8 cellular contexts compared by ENCODE assay signal in genomic region chr22:49669999-49670609, GRCh38.
A peak's percentile ranks its signal among the peaks of the same experiment; 100 is the strongest.
DNase-seq lines count a peak whose midpoint lies in the region; ATAC-seq, FAIRE-seq and TF ChIP-seq lines count a peak whose summit lies in the region.
"Not testable (repeated sequence)": the region's sequence is repeated elsewhere in the genome, so short reads cannot be mapped to it uniquely, and the experiment has no call there.

No MANE protein-coding gene starts in this region.

- TF ChIP-seq CTCF in A549 (IDR thresholded peaks at IDR 0.05); neural cell (IDR thresholded peaks at IDR 0.05; ENCODE audit: poor library complexity, severe bottlenecking): not testable (repeated sequence)

- H3K27ac ChIP-seq in A549, result 0 out of 6 replicates have a peak overlapping the region, but pooled peaks of 1 of the 2 experiments have one; percentile 26
- H3K27ac ChIP-seq in HUES48 (ENCODE audit: low read depth, low read length); ectodermal cell (ENCODE audit: insufficient read depth, low read depth, low read length, poor library complexity, severe bottlenecking); iPS-18a (ENCODE audit: low read length); neural cell (ENCODE audit: low read length): not testable (repeated sequence)

- not testable (repeated sequence) for H3K36me3 ChIP-seq in HUES48 (ENCODE audit: control insufficient read depth, insufficient read depth, low read length); ectodermal cell (ENCODE audit: control insufficient read depth, insufficient read depth, low read length); iPS-18a (ENCODE audit: control insufficient read depth, low read depth, low read length); neural cell (ENCODE audit: insufficient read depth, low read length)

- TF ChIP-seq EP300 in A549 (IDR thresholded peaks at IDR 0.05); neural cell (conservative IDR thresholded peaks at IDR 0.05; ENCODE audit: poor library complexity, severe bottlenecking): not testable (repeated sequence)

- H4K20me1 ChIP-seq in neural cell (ENCODE audit: insufficient read depth), result not testable (repeated sequence)

- TF ChIP-seq POLR2A in A549 (IDR thresholded peaks at IDR 0.05; ENCODE audit: low read length), result not testable (repeated sequence)

- H3K4me3 ChIP-seq in A549 (peak overlapping the region; percentile 28; the same call in 2 of the 3 replicates), HUES48 (ENCODE audit: low read depth, low read length) (peak overlapping the region; percentile 52), ectodermal cell (ENCODE audit: insufficient read depth, low read depth, low read length) (peak overlapping the region; percentile 30), iPS-18a (ENCODE audit: low read length) (peak overlapping the region; percentile 31), neural cell (ENCODE audit: low read length) (peak overlapping the region; percentile 49)

- H3K9me3 Mint-ChIP-seq in T-helper 1 cell treated with Interleukin-12 subunit alpha and Interleukin-12 subunit beta and Interleukin-4 antibody, amounts not matched to agents 30 μg/mL and 1 μg/mL, for 36 hours; activated T-helper 17 cell treated with anti-CD3 and anti-CD28 coated beads, Interleukin-2, amount 50 U/mL, for 72 hours: not testable (repeated sequence)

- H3K9me3 ChIP-seq in A549; HUES48 (ENCODE audit: control insufficient read depth, insufficient read depth, low read length); ectodermal cell (ENCODE audit: control insufficient read depth, low read length); iPS-18a (ENCODE audit: control insufficient read depth, low read depth, low read length); neural cell (ENCODE audit: low read length): not testable (repeated sequence)

- not testable (repeated sequence) for H3K36me3 Mint-ChIP-seq in T-helper 1 cell treated with Interleukin-12 subunit alpha and Interleukin-12 subunit beta and Interleukin-4 antibody, amounts not matched to agents 30 μg/mL and 1 μg/mL, for 36 hours (ENCODE audit: low read depth); activated T-helper 17 cell treated with anti-CD3 and anti-CD28 coated beads, Interleukin-2, amount 50 U/mL, for 72 hours (ENCODE audit: low read depth)

- DNase-seq in A549 (ENCODE audit: low read depth in 1 of 2, low spot score in 1 of 2), result peak in 1 of 2 experiments; percentile 16
- peak in 5 of 6 experiments; percentile 14 to 60 (median 42) for DNase-seq in stimulated activated naive CD4-positive, alpha-beta T cell (lab: John Stamatoyannopoulos, UW)

- H3K4me2 ChIP-seq in A549, result peak overlapping the region; percentile 59
- not testable (repeated sequence) for H3K4me2 ChIP-seq in neural cell (ENCODE audit: low read length)

- not testable (repeated sequence) for H3K27ac Mint-ChIP-seq in T-helper 1 cell treated with Interleukin-12 subunit alpha and Interleukin-12 subunit beta and Interleukin-4 antibody, amounts not matched to agents 30 μg/mL and 1 μg/mL, for 36 hours; activated T-helper 17 cell treated with anti-CD3 and anti-CD28 coated beads, Interleukin-2, amount 50 U/mL, for 72 hours

- peaks cover 49% of the 10 kb centered on the region for H3K27me3 Mint-ChIP-seq in T-helper 1 cell treated with Interleukin-12 subunit alpha and Interleukin-12 subunit beta and Interleukin-4 antibody, amounts not matched to agents 30 μg/mL and 1 μg/mL, for 36 hours (ENCODE audit: low read depth)
- peaks cover 18% of the 10 kb centered on the region for H3K27me3 Mint-ChIP-seq in activated T-helper 17 cell treated with anti-CD3 and anti-CD28 coated beads, Interleukin-2, amount 50 U/mL, for 72 hours

- not testable (repeated sequence) for H3K9ac ChIP-seq in HUES48 (ENCODE audit: low read depth, low read length); iPS-18a (ENCODE audit: low read length); neural cell (ENCODE audit: low read length)

- H3K27me3 ChIP-seq in HUES48 (ENCODE audit: control insufficient read depth, insufficient read depth, low read length) (peaks cover 53% of the 10 kb centered on the region), ectodermal cell (ENCODE audit: control insufficient read depth, insufficient read depth, low read length, poor library complexity, severe bottlenecking) (peaks cover 54% of the 10 kb centered on the region), iPS-18a (ENCODE audit: control insufficient read depth, insufficient read depth, low read length) (peaks cover 56% of the 10 kb centered on the region), neural cell (ENCODE audit: insufficient read depth, low read depth, low read length) (peaks cover 40% of the 10 kb centered on the region)

- not testable (repeated sequence) for H3K9me2 ChIP-seq in neural cell (ENCODE audit: insufficient read depth, low read length)

- TF ChIP-seq RAD21 in A549 (conservative IDR thresholded peaks at IDR 0.05 in 1 of 2, IDR thresholded peaks at IDR 0.05 in 1 of 2); neural cell (conservative IDR thresholded peaks at IDR 0.05): not testable (repeated sequence)

- H3K4me3 Mint-ChIP-seq in T-helper 1 cell treated with Interleukin-12 subunit alpha and Interleukin-12 subunit beta and Interleukin-4 antibody, amounts not matched to agents 30 μg/mL and 1 μg/mL, for 36 hours, result peak overlapping the region; percentile 28
- H3K4me3 Mint-ChIP-seq in activated T-helper 17 cell treated with anti-CD3 and anti-CD28 coated beads, Interleukin-2, amount 50 U/mL, for 72 hours, result peak overlapping the region; percentile 38

- WGBS in A549 (ENCODE audit: missing lambda C conversion rate), result 0% methylated on average over 1 of the region's 57 CpGs
- 5% methylated on average over 57 of the region's 57 CpGs for WGBS in ectodermal cell, 2 experiments

- H2AFZ ChIP-seq in neural cell (ENCODE audit: low read depth, low read length), result not testable (repeated sequence)

- not testable (repeated sequence) for H3K4me1 ChIP-seq in A549; HUES48 (ENCODE audit: control insufficient read depth, insufficient read depth, low read length); iPS-18a (ENCODE audit: control insufficient read depth, low read depth, low read length)
- peaks cover 16% of the 10 kb centered on the region for H3K4me1 ChIP-seq in ectodermal cell (ENCODE audit: control insufficient read depth, insufficient read depth, low read length)

- ATAC-seq in A549, result not testable (repeated sequence)
- peak; percentile 27 for ATAC-seq in activated T-helper 17 cell treated with anti-CD3 and anti-CD28 coated beads, Interleukin-2, amount 50 U/mL, for 72 hours (replicated peaks)

- not testable (repeated sequence) for FAIRE-seq in A549 (lab: Jason Lieb, UNC)

- peaks cover 14% of the 10 kb centered on the region for H3K4me1 Mint-ChIP-seq in T-helper 1 cell treated with Interleukin-12 subunit alpha and Interleukin-12 subunit beta and Interleukin-4 antibody, amounts not matched to agents 30 μg/mL and 1 μg/mL, for 36 hours (ENCODE audit: low read depth)
- H3K4me1 Mint-ChIP-seq in activated T-helper 17 cell treated with anti-CD3 and anti-CD28 coated beads, Interleukin-2, amount 50 U/mL, for 72 hours, result not testable (repeated sequence)

- CTCF ChIA-PET in A549 (lab: Yijun Ruan, JAX), result interaction anchor here (0.8 kb wide), 1 partner anchor 37 kb away, joined by 3 read pairs; no protein-coding TSS in a partner anchor

- POLR2A ChIA-PET in A549 (lab: Yijun Ruan, JAX), result not testable (repeated sequence)

- H3F3A ChIP-seq in neural cell (ENCODE audit: insufficient read depth, low read length, poor library complexity, severe bottlenecking), result not testable (repeated sequence)

- not testable (repeated sequence) for H3K79me2 ChIP-seq in neural cell (replicated peaks; ENCODE audit: insufficient read depth, low read length)
